ENCODE assay signal across 1 cellular context in genomic region chr1:4150262-4150661, GRCh38.
TF ChIP-seq lines count a peak whose summit lies in the region.

No MANE protein-coding gene starts in this region.

TF ChIP-seq in HCT116, 20 proteins besides CTCF, POLR2A, EP300 and RAD21:
- TF ChIP-seq ZBTB33 (IDR thresholded peaks at IDR 0.05; ENCODE audit: extremely low read depth, insufficient replicate concordance, low read length): no peak
- TF ChIP-seq ATF3 (IDR thresholded peaks at IDR 0.05): no peak
- no peak for TF ChIP-seq MAX (IDR thresholded peaks at IDR 0.05)
